18 cellular contexts compared by ENCODE assay signal in the genomic region with DNA sequence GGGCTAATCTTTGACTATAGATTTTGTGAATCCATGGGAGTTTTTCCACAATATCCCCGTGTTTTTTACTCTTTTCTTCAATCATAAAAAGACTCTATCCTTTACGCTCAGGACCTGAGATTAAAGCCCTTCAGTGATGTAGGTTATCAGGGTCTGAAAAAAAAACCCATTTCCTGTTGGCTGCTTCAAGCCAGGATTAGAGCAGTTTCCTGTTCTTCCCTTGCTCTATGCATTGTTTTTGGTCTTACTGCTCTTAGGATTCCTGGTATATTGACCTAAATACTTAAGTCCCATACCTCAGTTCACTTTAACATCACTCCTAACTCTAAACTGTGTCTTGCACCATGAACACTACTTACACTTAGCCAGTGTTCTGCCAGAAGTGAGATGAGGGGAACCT.
"Had no signal": no experiment of that assay in that cellular context is flagged by ENCODE, and none has a peak within 500 bp of the region (broad histone marks: within the 10 kb centered on the region; RNA-seq: fewer than 3 reads in every experiment).

No MANE protein-coding gene starts in this region.

- H3K27ac ChIP-seq: adrenal gland, dorsolateral prefrontal cortex, left ventricle myocardium inferior, psoas muscle, right lobe of liver, suprapubic skin had no signal

- H3K4me1 Mint-ChIP-seq: activated B cell treated with CpG ODN at 0.5 μM for 24 hours; activated naive CD4-positive, alpha-beta T cell treated with anti-CD3 and anti-CD28 coated beads, Interleukin-2, amount 50 U/mL, for 24 hours; memory B cell had no signal

- H3K27me3 Mint-ChIP-seq: activated B cell treated with CpG ODN at 0.5 μM for 24 hours; activated CD8-positive, alpha-beta T cell treated with anti-CD3 and anti-CD28 coated beads for 36 hours; activated naive CD4-positive, alpha-beta T cell treated with anti-CD3 and anti-CD28 coated beads, Interleukin-2, amount 50 U/mL, for 24 hours; memory B cell had no signal

- H3K27me3 ChIP-seq: adrenal gland, dorsolateral prefrontal cortex, right lobe of liver, suprapubic skin had no signal

- H3K9me3 ChIP-seq: adrenal gland, psoas muscle, right lobe of liver, suprapubic skin had no signal

- H3K4me3 Mint-ChIP-seq: activated B cell treated with CpG ODN at 0.5 μM for 24 hours; activated CD8-positive, alpha-beta T cell treated with anti-CD3 and anti-CD28 coated beads for 36 hours; activated naive CD4-positive, alpha-beta T cell treated with anti-CD3 and anti-CD28 coated beads, Interleukin-2, amount 50 U/mL, for 24 hours; activated T-cell treated with anti-CD3 and anti-CD28 coated beads, Interleukin-2, amount 50 U/mL, for 4 hours; memory B cell had no signal

- DNase-seq: activated B cell treated with CpG ODN at 0.5 μM for 24 hours; activated CD4-positive, alpha-beta T cell treated with anti-CD3 and anti-CD28 coated beads for 48 hours; activated CD8-positive, alpha-beta T cell treated with anti-CD3 and anti-CD28 coated beads for 36 hours; activated effector memory CD4-positive, alpha-beta T cell treated with Interleukin-2 at 50 U/mL for 16 hours; activated T-cell treated with anti-CD3 and anti-CD28 coated beads, Interleukin-2, amount 50 U/mL, for 4 hours; adrenal gland; dorsolateral prefrontal cortex; kidney; left ventricle myocardium inferior; psoas muscle; right lobe of liver; stimulated activated naive CD8-positive, alpha-beta T cell treated with anti-CD3 and anti-CD28 coated beads, Interleukin-15, Interleukin-2, amounts not matched to agents 100 U/mL and 50 U/mL, for 24 hours; trophoblast cell had no signal

- H3K4me3 ChIP-seq: adrenal gland, dorsolateral prefrontal cortex, left ventricle myocardium inferior, psoas muscle, right lobe of liver, smooth muscle cell, suprapubic skin had no signal

- H3K9me3 Mint-ChIP-seq: activated B cell treated with CpG ODN at 0.5 μM for 24 hours; activated CD8-positive, alpha-beta T cell treated with anti-CD3 and anti-CD28 coated beads for 36 hours; activated naive CD4-positive, alpha-beta T cell treated with anti-CD3 and anti-CD28 coated beads, Interleukin-2, amount 50 U/mL, for 24 hours had no signal

- H3K36me3 ChIP-seq: adrenal gland, left ventricle myocardium inferior, right lobe of liver, suprapubic skin had no signal

- H3K27ac Mint-ChIP-seq: activated B cell treated with CpG ODN at 0.5 μM for 24 hours; activated CD8-positive, alpha-beta T cell treated with anti-CD3 and anti-CD28 coated beads for 36 hours; activated naive CD4-positive, alpha-beta T cell treated with anti-CD3 and anti-CD28 coated beads, Interleukin-2, amount 50 U/mL, for 24 hours; memory B cell had no signal

- H3K4me1 ChIP-seq: adrenal gland, left ventricle myocardium inferior, psoas muscle, right lobe of liver, suprapubic skin had no signal

- H3K4me2 ChIP-seq: smooth muscle cell had no signal

- ATAC-seq: activated CD8-positive, alpha-beta T cell treated with anti-CD3 and anti-CD28 coated beads for 36 hours; activated T-cell treated with anti-CD3 and anti-CD28 coated beads, Interleukin-2, amount 50 U/mL, for 4 hours; esophagus mucosa; psoas muscle; right lobe of liver; stimulated activated naive CD8-positive, alpha-beta T cell treated with anti-CD3 and anti-CD28 coated beads, Interleukin-15, Interleukin-2, amounts not matched to agents 100 U/mL and 50 U/mL, for 24 hours had no signal

- H3K36me3 Mint-ChIP-seq: activated naive CD4-positive, alpha-beta T cell treated with anti-CD3 and anti-CD28 coated beads, Interleukin-2, amount 50 U/mL, for 24 hours; memory B cell had no signal
